Comparison of ENCODE assay signal across 27 cellular contexts in genomic region chr10:15408557-15408956, GRCh38.
"Had no signal": no experiment of that assay in that cellular context is flagged by ENCODE, and none has a peak within 500 bp of the region (broad histone marks: within the 10 kb centered on the region; RNA-seq: fewer than 3 reads in every experiment).

No MANE protein-coding gene starts in this region.

- H3K27me3 ChIP-seq: colonic mucosa, dorsolateral prefrontal cortex, esophagus muscularis mucosa, esophagus squamous epithelium, foreskin keratinocyte, gastrocnemius medialis, gastroesophageal sphincter, heart left ventricle, heart right ventricle had no signal

- ATAC-seq: effector memory CD8-positive, alpha-beta T cell; esophagus mucosa; foreskin keratinocyte; gastrocnemius medialis; gastroesophageal sphincter; heart left ventricle; heart right ventricle had no signal

- DNase-seq: colonic mucosa; dermis blood vessel endothelial cell; dorsolateral prefrontal cortex; effector CD4-positive, alpha-beta T cell; effector CD8-positive, alpha-beta T cell; effector memory CD4-positive, alpha-beta T cell; effector memory CD8-positive, alpha-beta T cell; endodermal cell; erythroblast; esophagus squamous epithelium; foreskin fibroblast; foreskin keratinocyte; foreskin melanocyte; gastrocnemius medialis; glutamatergic neuron; head of caudate nucleus; heart left ventricle; heart right ventricle had no signal

- H3K36me3 ChIP-seq: colonic mucosa, esophagus muscularis mucosa, esophagus squamous epithelium, gastrocnemius medialis, gastroesophageal sphincter, heart left ventricle, heart right ventricle had no signal

- FAIRE-seq: colon, endometrium, endothelial cell of umbilical vein, frontal cortex had no signal

- H3K4me3 ChIP-seq: colonic mucosa, coronary artery, dorsolateral prefrontal cortex, esophagus muscularis mucosa, esophagus squamous epithelium, gastrocnemius medialis, gastroesophageal sphincter, heart left ventricle, heart right ventricle had no signal

- H3K9me3 ChIP-seq: colonic mucosa, esophagus squamous epithelium, gastrocnemius medialis had no signal

- H3K4me1 ChIP-seq: colonic mucosa, esophagus muscularis mucosa, esophagus squamous epithelium, foreskin keratinocyte, gastrocnemius medialis had no signal

- H3K27ac ChIP-seq: colonic mucosa, coronary artery, dorsolateral prefrontal cortex, epithelial cell of prostate, esophagus muscularis mucosa, esophagus squamous epithelium, foreskin keratinocyte, gastrocnemius medialis, gastroesophageal sphincter, heart left ventricle, heart right ventricle had no signal
